Comparison of ENCODE assay signal across 2 cellular contexts in the genomic region with DNA sequence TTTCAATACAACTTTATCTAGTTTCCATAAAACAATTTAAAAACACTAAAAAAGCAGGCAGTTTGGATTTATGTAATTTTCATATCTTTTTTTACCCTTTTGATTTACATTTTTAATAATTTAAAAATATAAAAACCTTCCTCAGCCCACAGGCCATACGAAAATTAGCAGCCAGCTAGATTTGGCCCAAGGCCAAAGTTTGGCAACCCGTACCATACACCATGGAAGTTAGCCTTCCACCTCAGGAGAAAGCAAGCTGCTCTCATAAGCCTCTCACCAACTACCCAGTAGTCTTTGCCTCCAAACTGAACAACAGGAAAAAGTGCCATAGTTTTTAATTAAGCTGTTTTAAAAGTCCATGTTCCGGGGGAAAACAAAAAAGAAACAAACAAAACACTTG.
TF ChIP-seq lines count a peak whose summit lies in the region.

No MANE protein-coding gene starts in this region.

TF ChIP-seq in SK-N-SH, 30 proteins besides CTCF, POLR2A, EP300 and RAD21 (continued from another document):
- no peak for TF ChIP-seq ZBTB33 (IDR thresholded peaks at IDR 0.05; ENCODE audit: borderline replicate concordance, low read depth)
- no peak for TF ChIP-seq CHD2 (IDR thresholded peaks at IDR 0.05; ENCODE audit: low read length, partially characterized antibody)
- TF ChIP-seq, protein P1, sequence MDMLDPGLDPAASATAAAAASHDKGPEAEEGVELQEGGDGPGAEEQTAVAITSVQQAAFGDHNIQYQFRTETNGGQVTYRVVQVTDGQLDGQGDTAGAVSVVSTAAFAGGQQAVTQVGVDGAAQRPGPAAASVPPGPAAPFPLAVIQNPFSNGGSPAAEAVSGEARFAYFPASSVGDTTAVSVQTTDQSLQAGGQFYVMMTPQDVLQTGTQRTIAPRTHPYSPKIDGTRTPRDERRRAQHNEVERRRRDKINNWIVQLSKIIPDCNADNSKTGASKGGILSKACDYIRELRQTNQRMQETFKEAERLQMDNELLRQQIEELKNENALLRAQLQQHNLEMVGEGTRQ (IDR thresholded peaks at IDR 0.05; ENCODE audit: borderline replicate concordance, low read depth, low read length) = no peak
- TF ChIP-seq FOXJ3 (CRISPR knock-in tag; IDR thresholded peaks at IDR 0.05) = no peak
- TF ChIP-seq NFIC (IDR thresholded peaks at IDR 0.05; ENCODE audit: borderline replicate concordance) = no peak
- TF ChIP-seq MAX (IDR thresholded peaks at IDR 0.05; ENCODE audit: low read depth) = no peak
- TF ChIP-seq TAF1 (IDR thresholded peaks at IDR 0.05; ENCODE audit: borderline replicate concordance, low read depth, low read length) = no peak
- no peak for TF ChIP-seq SMC3 (IDR thresholded peaks at IDR 0.05; ENCODE audit: low read depth, low read length)
- TF ChIP-seq ELF1 (IDR thresholded peaks at IDR 0.05) = no peak
- TF ChIP-seq, protein P2, sequence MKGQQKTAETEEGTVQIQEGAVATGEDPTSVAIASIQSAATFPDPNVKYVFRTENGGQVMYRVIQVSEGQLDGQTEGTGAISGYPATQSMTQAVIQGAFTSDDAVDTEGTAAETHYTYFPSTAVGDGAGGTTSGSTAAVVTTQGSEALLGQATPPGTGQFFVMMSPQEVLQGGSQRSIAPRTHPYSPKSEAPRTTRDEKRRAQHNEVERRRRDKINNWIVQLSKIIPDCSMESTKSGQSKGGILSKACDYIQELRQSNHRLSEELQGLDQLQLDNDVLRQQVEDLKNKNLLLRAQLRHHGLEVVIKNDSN (IDR thresholded peaks at IDR 0.05; ENCODE audit: borderline replicate concordance, low read depth) = no peak

TF ChIP-seq in SK-N-SH treated with all-trans-retinoic acid at 6 μM for 48 hours, 23 proteins besides CTCF, POLR2A, EP300 and RAD21 (continued from another document):
- no peak for TF ChIP-seq CSDC2 (CRISPR knock-in tag; IDR thresholded peaks at IDR 0.05)
- no peak for TF ChIP-seq ESRRG (CRISPR knock-in tag; IDR thresholded peaks at IDR 0.05)
- no peak for TF ChIP-seq OSR1 (CRISPR knock-in tag; IDR thresholded peaks at IDR 0.05)
- no peak for TF ChIP-seq ZNF70 (CRISPR knock-in tag; IDR thresholded peaks at IDR 0.05)
- TF ChIP-seq ISL1 (CRISPR knock-in tag; IDR thresholded peaks at IDR 0.05) = no peak
- no peak for TF ChIP-seq SNAI2 (CRISPR knock-in tag; IDR thresholded peaks at IDR 0.05)
- TF ChIP-seq, protein P3, sequence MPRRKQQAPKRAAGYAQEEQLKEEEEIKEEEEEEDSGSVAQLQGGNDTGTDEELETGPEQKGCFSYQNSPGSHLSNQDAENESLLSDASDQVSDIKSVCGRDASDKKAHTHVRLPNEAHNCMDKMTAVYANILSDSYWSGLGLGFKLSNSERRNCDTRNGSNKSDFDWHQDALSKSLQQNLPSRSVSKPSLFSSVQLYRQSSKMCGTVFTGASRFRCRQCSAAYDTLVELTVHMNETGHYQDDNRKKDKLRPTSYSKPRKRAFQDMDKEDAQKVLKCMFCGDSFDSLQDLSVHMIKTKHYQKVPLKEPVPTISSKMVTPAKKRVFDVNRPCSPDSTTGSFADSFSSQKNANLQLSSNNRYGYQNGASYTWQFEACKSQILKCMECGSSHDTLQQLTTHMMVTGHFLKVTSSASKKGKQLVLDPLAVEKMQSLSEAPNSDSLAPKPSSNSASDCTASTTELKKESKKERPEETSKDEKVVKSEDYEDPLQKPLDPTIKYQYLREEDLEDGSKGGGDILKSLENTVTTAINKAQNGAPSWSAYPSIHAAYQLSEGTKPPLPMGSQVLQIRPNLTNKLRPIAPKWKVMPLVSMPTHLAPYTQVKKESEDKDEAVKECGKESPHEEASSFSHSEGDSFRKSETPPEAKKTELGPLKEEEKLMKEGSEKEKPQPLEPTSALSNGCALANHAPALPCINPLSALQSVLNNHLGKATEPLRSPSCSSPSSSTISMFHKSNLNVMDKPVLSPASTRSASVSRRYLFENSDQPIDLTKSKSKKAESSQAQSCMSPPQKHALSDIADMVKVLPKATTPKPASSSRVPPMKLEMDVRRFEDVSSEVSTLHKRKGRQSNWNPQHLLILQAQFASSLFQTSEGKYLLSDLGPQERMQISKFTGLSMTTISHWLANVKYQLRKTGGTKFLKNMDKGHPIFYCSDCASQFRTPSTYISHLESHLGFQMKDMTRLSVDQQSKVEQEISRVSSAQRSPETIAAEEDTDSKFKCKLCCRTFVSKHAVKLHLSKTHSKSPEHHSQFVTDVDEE (CRISPR knock-in tag; IDR thresholded peaks at IDR 0.05) = no peak
- no peak for TF ChIP-seq PATZ1 (CRISPR knock-in tag; IDR thresholded peaks at IDR 0.05; ENCODE audit: borderline replicate concordance)
- TF ChIP-seq ZNF565 (CRISPR knock-in tag; conservative IDR thresholded peaks at IDR 0.05; ENCODE audit: low read depth) = no peak
- TF ChIP-seq RARB (CRISPR knock-in tag; IDR thresholded peaks at IDR 0.05) = no peak
- no peak for TF ChIP-seq ZC3H10 (CRISPR knock-in tag; IDR thresholded peaks at IDR 0.05)
- TF ChIP-seq ZNF8 (CRISPR knock-in tag; IDR thresholded peaks at IDR 0.05) = no peak
- no peak for TF ChIP-seq TOX (CRISPR knock-in tag; IDR thresholded peaks at IDR 0.05; ENCODE audit: borderline replicate concordance)
